ENCODE assay signal across 22 cellular contexts in the genomic region with DNA sequence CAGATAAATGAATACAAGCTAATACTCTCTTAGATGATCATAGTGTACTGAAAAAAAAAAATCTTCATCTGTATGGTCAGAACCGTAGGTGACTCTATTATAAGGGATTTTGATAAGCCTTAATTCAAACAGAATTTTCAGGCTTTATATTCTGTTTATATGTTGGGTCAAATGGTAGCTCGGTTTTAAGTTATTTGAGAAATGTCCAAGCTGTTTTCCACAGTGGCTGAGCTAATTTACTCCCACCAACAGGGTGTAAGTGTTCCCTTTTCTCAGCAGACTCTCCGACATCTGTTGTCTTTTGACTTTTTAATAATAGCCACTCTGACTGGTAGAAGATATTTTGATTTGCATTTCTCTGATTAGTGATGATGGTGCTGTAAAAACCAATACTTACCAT.
DNase-seq lines count a peak whose midpoint lies in the region; ATAC-seq and TF ChIP-seq lines count a peak whose summit lies in the region.
"Had no signal": no experiment of that assay in that cellular context is flagged by ENCODE, and none has a peak within 500 bp of the region (broad histone marks: within the 10 kb centered on the region; RNA-seq: fewer than 3 reads in every experiment).

No MANE protein-coding gene starts in this region.

- no peaks in the 10 kb centered on the region for H3K9me2 ChIP-seq in PC-9 (ENCODE audit: insufficient read depth)

- H3K4me1 Mint-ChIP-seq in type B pancreatic cell (ENCODE audit: unreplicated experiment), result peaks cover 10% of the 10 kb centered on the region
- H3K4me1 Mint-ChIP-seq: CD4-positive, alpha-beta memory T cell had no signal

- H3K14ac ChIP-seq in mesenchymal stem cell (ENCODE audit: low read length in 2 of 2), result no peak overlapping the region

- H2AFZ ChIP-seq in PC-9 (peak overlapping the region; percentile 54; the same call in 1 of the 2 replicates), mesenchymal stem cell (ENCODE audit: low read depth, low read length) (no peak overlapping the region)

- POLR2A ChIA-PET in PC-9 (lab: Charles Lee; ENCODE audit: unreplicated experiment), result no interaction called here

- H2BK5ac ChIP-seq in mesenchymal stem cell (ENCODE audit: low read depth, low read length, poor library complexity, severe bottlenecking), result no peak overlapping the region

- peaks cover 5% of the 10 kb centered on the region for H3K9me3 Mint-ChIP-seq in type B pancreatic cell

- no peaks in the 10 kb centered on the region for H3K36me3 ChIP-seq in PC-9 (ENCODE audit: low read depth)
- H3K36me3 ChIP-seq in mesenchymal stem cell (ENCODE audit: control insufficient read depth in 1 of 2, insufficient read depth in 2 of 2, low read depth in 1 of 2, low read length in 2 of 2), result no peaks in the 10 kb centered on the region
- H3K36me3 ChIP-seq: SJSA1 had no signal

- H4K20me1 ChIP-seq in PC-9 (ENCODE audit: insufficient read depth), result no peaks in the 10 kb centered on the region

- H4K8ac ChIP-seq in mesenchymal stem cell (ENCODE audit: low read length), result no peak overlapping the region

- H3K9me3 ChIP-seq in PC-9 (ENCODE audit: insufficient read depth, low read depth) (peaks cover 3% of the 10 kb centered on the region; the same call in 1 of the 2 replicates), mesenchymal stem cell (ENCODE audit: control insufficient read depth, low read length) (no peaks in the 10 kb centered on the region)
- H3K9me3 ChIP-seq: SJSA1 had no signal

- CTCF ChIA-PET in PC-9 (lab: Charles Lee), result no interaction called here

- H3K23ac ChIP-seq in mesenchymal stem cell (ENCODE audit: low read length in 2 of 2), result no peak overlapping the region

- H3K27me3 ChIP-seq in PC-9 (ENCODE audit: insufficient read depth, low read depth) (no peaks in the 10 kb centered on the region), mesenchymal stem cell (ENCODE audit: control insufficient read depth in 1 of 2, insufficient read depth in 1 of 2, low read length in 2 of 2) (no peaks in the 10 kb centered on the region)
- H3K27me3 ChIP-seq: SJSA1 had no signal

- no peak overlapping the region for H2BK120ac ChIP-seq in mesenchymal stem cell (ENCODE audit: low read depth, low read length)

- DNase-seq in PC-9, result no peak
- peak; percentile 51 for DNase-seq in choroid plexus epithelial cell (ENCODE audit: low read depth)
- DNase-seq in mesenchymal stem cell, result peak; percentile 33
- DNase-seq in type B pancreatic cell (ENCODE audit: extremely low spot score, unreplicated experiment), result no peak
- no peak for DNase-seq in activated effector memory CD4-positive, alpha-beta T cell treated with Interleukin-2 at 50 U/mL for 16 hours
- DNase-seq in GM13976 (ENCODE audit: low spot score), result no peak
- DNase-seq: C1 segment of cervical spinal cord; CD4-positive, alpha-beta memory T cell; COR-L47; DMS79; EL; GDM1; KBM-7; MV-4-11; NCI-H446 treated with DMSO at 0.1 percent for 48 hours; NCI-H526; NCI-H82; NK-92 treated with Interleukin-12 subunit alpha and Interleukin-12 subunit beta, amount 100 ng/mL, for 24 hours; PC-3 had no signal

- H2BK15ac ChIP-seq in mesenchymal stem cell (ENCODE audit: low read depth, poor library complexity, severe bottlenecking), result no peak overlapping the region

- no peak overlapping the region for H3K9ac ChIP-seq in mesenchymal stem cell (ENCODE audit: low read length)

- TF ChIP-seq CTCF in PC-9 (conservative IDR thresholded peaks at IDR 0.05) (no peak), choroid plexus epithelial cell (conservative IDR thresholded peaks at IDR 0.05; ENCODE audit: low read depth, low read length) (no peak), type B pancreatic cell (conservative IDR thresholded peaks at IDR 0.05) (no peak), GM13976 (IDR thresholded peaks at IDR 0.05; ENCODE audit: borderline replicate concordance, control extremely low read depth, extremely low read depth, insufficient read depth, missing control alignments) (no peak)

- H2BK12ac ChIP-seq in mesenchymal stem cell (ENCODE audit: low read length in 2 of 2), result no peak overlapping the region

- no peaks in the 10 kb centered on the region for H3K36me3 Mint-ChIP-seq in type B pancreatic cell
- H3K36me3 Mint-ChIP-seq: CD4-positive, alpha-beta memory T cell had no signal

- peak overlapping the region; percentile 8 for H3K4me3 Mint-ChIP-seq in type B pancreatic cell
- H3K4me3 Mint-ChIP-seq: CD4-positive, alpha-beta memory T cell had no signal

- H3K4me3 ChIP-seq in PC-9, result no peak overlapping the region
- H3K4me3 ChIP-seq in choroid plexus epithelial cell (ENCODE audit: low read depth, low read length), result no peak overlapping the region
- H3K4me3 ChIP-seq in mesenchymal stem cell (ENCODE audit: insufficient read depth in 1 of 2, low read depth in 1 of 2, low read length in 2 of 2), result no peak overlapping the region
- H3K4me3 ChIP-seq: GM12878, SJSA1 had no signal

- no peak overlapping the region for H3K4ac ChIP-seq in mesenchymal stem cell (ENCODE audit: low read depth in 1 of 2, low read length in 2 of 2)

- ATAC-seq in GM19035 (IDR thresholded peaks at IDR 0.05; ENCODE audit: unreplicated experiment), result no peak
- ATAC-seq: GM12878, PC-3 had no signal

- H2AK5ac ChIP-seq in mesenchymal stem cell (ENCODE audit: low read length, severe bottlenecking), result no peak overlapping the region

- no peak overlapping the region for H4K91ac ChIP-seq in mesenchymal stem cell (ENCODE audit: low read length)

- WGBS in mesenchymal stem cell, result 20% methylated on average over 1 of the region's 3 CpGs

- no peak overlapping the region for H3K27ac Mint-ChIP-seq in type B pancreatic cell
- H3K27ac Mint-ChIP-seq: CD4-positive, alpha-beta memory T cell had no signal

- H3K27me3 Mint-ChIP-seq in type B pancreatic cell, result no peaks in the 10 kb centered on the region
- H3K27me3 Mint-ChIP-seq: CD4-positive, alpha-beta memory T cell had no signal

- H3K79me2 ChIP-seq in PC-9 (ENCODE audit: low read depth), result no peaks in the 10 kb centered on the region

- in situ Hi-C loops in GM13976 (cut with MboI; ENCODE audit: low sequenced_read_pairs, unreplicated experiment), result no loop called here

- H3K79me1 ChIP-seq in mesenchymal stem cell (replicated peaks; ENCODE audit: low read length, poor library complexity, severe bottlenecking), result no peaks in the 10 kb centered on the region

- no peak overlapping the region for H3K27ac ChIP-seq in PC-9
- no peak overlapping the region for H3K27ac ChIP-seq in mesenchymal stem cell (ENCODE audit: low read length, poor library complexity, severe bottlenecking)
- H3K27ac ChIP-seq: SJSA1 had no signal

- H3F3A ChIP-seq in PC-9 (ENCODE audit: insufficient read depth, low read depth), result no peaks in the 10 kb centered on the region

- H3K18ac ChIP-seq in mesenchymal stem cell (ENCODE audit: low read depth in 1 of 2, low read length in 2 of 2), result no peak overlapping the region

- intact Hi-C loops in PC-9 (cut with micrococcal nuclease; ENCODE audit: unreplicated experiment), result no loop called here

- H3K4me1 ChIP-seq in PC-9 (replicated peaks; ENCODE audit: insufficient read depth) (no peaks in the 10 kb centered on the region), mesenchymal stem cell (ENCODE audit: control insufficient read depth, insufficient read depth, low read depth, low read length) (no peaks in the 10 kb centered on the region)
- H3K4me1 ChIP-seq: SJSA1 had no signal

- BruUV-seq in PC-9 (replicated peaks; lab: Mats Ljungman, UMichigan), result no TSS peak

- H3K4me2 ChIP-seq in PC-9 (no peak overlapping the region), mesenchymal stem cell (ENCODE audit: low read length, poor library complexity, severe bottlenecking) (no peak overlapping the region)

Comparison
In these comparisons a context has a peak if more than half of its experiments do, and no peak if none do; other contexts are left out.
1. DNase-seq: peak in choroid plexus epithelial cell (single experiment) and mesenchymal stem cell (single experiment); none in PC-9 (0 of 2), type B pancreatic cell (single experiment), activated effector memory CD4-positive, alpha-beta T cell treated with Interleukin-2 at 50 U/mL for 16 hours (single experiment) and GM13976 (single experiment).